ENCODE assay signal across 28 cellular contexts in the genomic region with DNA sequence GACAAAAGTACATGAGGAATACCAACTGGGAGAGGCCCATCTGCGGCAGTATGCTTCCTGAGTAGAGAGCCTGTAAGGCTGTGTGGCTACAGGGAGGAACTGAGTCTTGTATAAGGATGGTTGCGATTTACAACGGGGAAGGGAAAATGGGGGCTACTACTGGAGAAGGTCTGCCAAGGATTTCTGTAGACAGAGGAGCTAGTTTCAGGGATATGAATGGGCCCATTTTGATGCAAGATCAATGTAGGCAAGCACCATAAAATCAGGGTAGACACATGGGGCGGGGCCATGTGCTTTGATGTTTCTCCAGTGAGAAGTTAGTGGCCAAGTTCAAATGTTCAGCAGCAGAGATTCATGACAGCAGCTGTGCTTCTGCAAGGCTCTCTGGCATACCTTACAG.
"Had no signal": no experiment of that assay in that cellular context is flagged by ENCODE, and none has a peak within 500 bp of the region (broad histone marks: within the 10 kb centered on the region; RNA-seq: fewer than 3 reads in every experiment).

No MANE protein-coding gene starts in this region.

- H2AFZ ChIP-seq: neural progenitor cell, parathyroid adenoma had no signal

- H3K36me3 ChIP-seq: neural progenitor cell, ovary, right lobe of liver, sigmoid colon, suprapubic skin, tibial artery, transverse colon, upper lobe of left lung, vagina had no signal

- H3K4me2 ChIP-seq: neural progenitor cell had no signal

- H3K79me2 ChIP-seq: parathyroid adenoma had no signal

- H3K27me3 Mint-ChIP-seq: stimulated activated naive CD8-positive, alpha-beta T cell treated with anti-CD3 and anti-CD28 coated beads, Interleukin-15, Interleukin-2, amounts not matched to agents 100 ng/mL and 50 ng/mL, for 24 hours had no signal

- H3K4me1 ChIP-seq: parathyroid adenoma, psoas muscle, right lobe of liver, sigmoid colon, suprapubic skin, testis, tibial artery, transverse colon, upper lobe of left lung, vagina had no signal

- ATAC-seq: natural killer cell; psoas muscle; right cardiac atrium; right lobe of liver; stimulated activated effector memory CD8-positive, alpha-beta T cell treated with anti-CD3 and anti-CD28 coated beads, Interleukin-12 subunit alpha, Interleukin-12 subunit beta, amount 100 ng/mL, for 72 hours; stimulated activated naive B cell treated with anti-CD40 and anti-IgM and Interleukin-4, amounts not matched to agents 10 μg/mL and 1 μg/mL and 100 μg/mL, for 72 hours had no signal

- H3K36me3 Mint-ChIP-seq: natural killer cell; neural progenitor cell; stimulated activated effector memory CD8-positive, alpha-beta T cell treated with anti-CD3 and anti-CD28 coated beads, Interleukin-12 subunit alpha, Interleukin-12 subunit beta, amount 100 ng/mL, for 72 hours; stimulated activated naive B cell treated with anti-CD40 and anti-IgM and Interleukin-4, amounts not matched to agents 10 μg/mL and 1 μg/mL and 100 μg/mL, for 72 hours had no signal

- H3K4me1 Mint-ChIP-seq: natural killer cell; stimulated activated effector memory CD8-positive, alpha-beta T cell treated with anti-CD3 and anti-CD28 coated beads, Interleukin-12 subunit alpha, Interleukin-12 subunit beta, amount 100 ng/mL, for 72 hours; stimulated activated naive B cell treated with anti-CD40 and anti-IgM and Interleukin-4, amounts not matched to agents 10 μg/mL and 1 μg/mL and 100 μg/mL, for 72 hours had no signal

- H3K9me3 Mint-ChIP-seq: natural killer cell; neural progenitor cell; stimulated activated effector memory CD8-positive, alpha-beta T cell treated with anti-CD3 and anti-CD28 coated beads, Interleukin-12 subunit alpha, Interleukin-12 subunit beta, amount 100 ng/mL, for 72 hours; stimulated activated naive B cell treated with anti-CD40 and anti-IgM and Interleukin-4, amounts not matched to agents 10 μg/mL and 1 μg/mL and 100 μg/mL, for 72 hours; stimulated activated naive CD8-positive, alpha-beta T cell treated with anti-CD3 and anti-CD28 coated beads, Interleukin-15, Interleukin-2, amounts not matched to agents 100 ng/mL and 50 ng/mL, for 24 hours had no signal

- H3K27ac Mint-ChIP-seq: natural killer cell; nephron; neural progenitor cell; progenitor cell of endocrine pancreas; stimulated activated effector memory CD8-positive, alpha-beta T cell treated with anti-CD3 and anti-CD28 coated beads, Interleukin-12 subunit alpha, Interleukin-12 subunit beta, amount 100 ng/mL, for 72 hours; stimulated activated naive B cell treated with anti-CD40 and anti-IgM and Interleukin-4, amounts not matched to agents 10 μg/mL and 1 μg/mL and 100 μg/mL, for 72 hours; stimulated activated naive CD8-positive, alpha-beta T cell treated with anti-CD3 and anti-CD28 coated beads, Interleukin-15, Interleukin-2, amounts not matched to agents 100 ng/mL and 50 ng/mL, for 24 hours had no signal

- DNase-seq: natural killer cell; occipital lobe; ovary; posterior cingulate gyrus; psoas muscle; right cardiac atrium; right lobe of liver; sigmoid colon; small intestine; stimulated activated CD4-positive, alpha-beta T cell treated with anti-CD3 and anti-CD28 coated beads, Interleukin-15, amount 100 ng/mL, for 24 hours; stimulated activated CD4-positive, alpha-beta T cell treated with anti-CD3 and anti-CD28 coated beads, Interleukin-2, amount 100 ng/mL, for 24 hours; stimulated activated CD4-positive, alpha-beta T cell treated with anti-CD3 and anti-CD28 coated beads, Interleukin-2, amount 100 ng/mL, for 48 hours; stimulated activated CD4-positive, alpha-beta T cell treated with anti-CD3 and anti-CD28 coated beads, Interleukin-4, amount 100 ng/mL, for 24 hours; stimulated activated naive B cell treated with anti-CD40 and anti-IgM and Interleukin-4, amounts not matched to agents 10 μg/mL and 1 μg/mL and 100 μg/mL, for 72 hours; stimulated activated naive CD4-positive, alpha-beta T cell treated with Interleukin-2 at 50 U/mL for 16 hours; substantia nigra; testis; tibial artery; transverse colon; upper lobe of left lung had no signal

- H3K27ac ChIP-seq: neural progenitor cell, ovary, parathyroid adenoma, psoas muscle, right lobe of liver, sigmoid colon, suprapubic skin, testis, tibial artery, transverse colon, upper lobe of left lung, vagina had no signal

- H3K4me3 Mint-ChIP-seq: natural killer cell; nephron; neural progenitor cell; stimulated activated effector memory CD8-positive, alpha-beta T cell treated with anti-CD3 and anti-CD28 coated beads, Interleukin-12 subunit alpha, Interleukin-12 subunit beta, amount 100 ng/mL, for 72 hours; stimulated activated naive B cell treated with anti-CD40 and anti-IgM and Interleukin-4, amounts not matched to agents 10 μg/mL and 1 μg/mL and 100 μg/mL, for 72 hours; stimulated activated naive CD8-positive, alpha-beta T cell treated with anti-CD3 and anti-CD28 coated beads, Interleukin-15, Interleukin-2, amounts not matched to agents 100 ng/mL and 50 ng/mL, for 24 hours had no signal

- H3K4me3 ChIP-seq: neural progenitor cell, ovary, psoas muscle, right lobe of liver, sigmoid colon, suprapubic skin, testis, tibial artery, transverse colon, upper lobe of left lung, vagina had no signal

- H3K27me3 ChIP-seq: neural progenitor cell, ovary, right lobe of liver, sigmoid colon, testis, transverse colon, upper lobe of left lung, vagina had no signal

- H3K9me3 ChIP-seq: ovary, psoas muscle, right lobe of liver, sigmoid colon, suprapubic skin, testis, tibial artery, transverse colon, upper lobe of left lung, vagina had no signal
